Comparison of ENCODE assay signal across 25 cellular contexts in the genomic region with DNA sequence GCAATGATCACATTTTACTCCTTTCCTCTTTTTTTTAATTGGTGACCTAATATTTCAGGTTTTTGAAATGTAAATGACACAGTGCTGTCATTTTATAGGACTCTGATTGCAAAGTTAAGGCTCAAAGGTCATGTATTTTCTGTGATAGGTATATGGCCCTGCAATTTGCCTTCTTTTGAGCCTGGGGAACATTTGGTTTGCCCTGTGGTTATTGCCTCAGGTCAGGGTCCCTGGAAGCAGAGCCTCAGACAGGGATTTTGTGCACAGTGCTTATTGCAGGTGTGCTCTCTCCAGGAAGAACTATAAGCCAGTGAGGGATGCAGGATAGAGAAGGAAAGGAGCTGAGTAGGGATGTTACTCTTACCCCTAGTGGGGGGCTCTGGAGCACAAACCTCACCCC.
"Had no signal": no experiment of that assay in that cellular context is flagged by ENCODE, and none has a peak within 500 bp of the region (broad histone marks: within the 10 kb centered on the region; RNA-seq: fewer than 3 reads in every experiment).

No MANE protein-coding gene starts in this region.

- H3K9me3 Mint-ChIP-seq: immature natural killer cell; mesothelial cell of epicardium; natural killer cell treated with Interleukin-12 subunit alpha and Interleukin-12 subunit beta and Interleukin-15 and Interleukin-18, amount 100 ng/mL, for 72 hours; stimulated activated naive CD8-positive, alpha-beta T cell treated with anti-CD3 and anti-CD28 coated beads, Interleukin-15, Interleukin-2, amounts not matched to agents 100 ng/mL and 50 ng/mL, for 24 hours; type B pancreatic cell had no signal

- H3K9me3 ChIP-seq: left ventricle myocardium inferior, ovary, right atrium auricular region, right lobe of liver, suprapubic skin, thoracic aorta, tibial artery, uterus had no signal

- ATAC-seq: naive thymus-derived CD4-positive, alpha-beta T cell; natural killer cell treated with Interleukin-12 subunit alpha and Interleukin-12 subunit beta and Interleukin-15 and Interleukin-18, amount 100 ng/mL, for 72 hours; right lobe of liver had no signal

- H3K4me3 ChIP-seq: left ventricle myocardium inferior, lung, ovary, right atrium auricular region, right lobe of liver, suprapubic skin, thoracic aorta, tibial artery, uterus had no signal

- H3K4me1 ChIP-seq: tibial artery, uterus had no signal

- H3K4me3 Mint-ChIP-seq: immature natural killer cell; mesothelial cell of epicardium; naive thymus-derived CD4-positive, alpha-beta T cell; natural killer cell treated with Interleukin-12 subunit alpha and Interleukin-12 subunit beta and Interleukin-15 and Interleukin-18, amount 100 ng/mL, for 72 hours; stimulated activated naive CD8-positive, alpha-beta T cell treated with anti-CD3 and anti-CD28 coated beads, Interleukin-15, Interleukin-2, amounts not matched to agents 100 ng/mL and 50 ng/mL, for 24 hours; type B pancreatic cell had no signal

- H3K36me3 Mint-ChIP-seq: immature natural killer cell; mesothelial cell of epicardium; naive thymus-derived CD4-positive, alpha-beta T cell; natural killer cell treated with Interleukin-12 subunit alpha and Interleukin-12 subunit beta and Interleukin-15 and Interleukin-18, amount 100 ng/mL, for 72 hours; type B pancreatic cell had no signal

- DNase-seq: hypothalamus; immature natural killer cell; kidney; left ventricle myocardium inferior; mesendoderm; naive thymus-derived CD4-positive, alpha-beta T cell; ovary; right lobe of liver; stimulated activated CD4-positive, alpha-beta T cell treated with anti-CD3 and anti-CD28 coated beads, Interleukin-12 subunit alpha, Interleukin-12 subunit beta, amount 100 ng/mL, for 4 hours; stimulated activated CD4-positive, alpha-beta T cell treated with anti-CD3 and anti-CD28 coated beads, Interleukin-15, amount 100 ng/mL, for 24 hours; stimulated activated CD4-positive, alpha-beta T cell treated with anti-CD3 and anti-CD28 coated beads, Interleukin-2, amount 100 ng/mL, for 24 hours; stimulated activated CD4-positive, alpha-beta T cell treated with anti-CD3 and anti-CD28 coated beads, Interleukin-4, amount 100 ng/mL, for 1 hour; stimulated activated naive CD4-positive, alpha-beta T cell; tibial artery; uterus had no signal

- H3K27me3 Mint-ChIP-seq: type B pancreatic cell had no signal

- H3K27me3 ChIP-seq: ovary, right atrium auricular region, right lobe of liver, suprapubic skin, tibial artery, uterus had no signal

- H3K27ac Mint-ChIP-seq: immature natural killer cell; mesothelial cell of epicardium; naive thymus-derived CD4-positive, alpha-beta T cell; natural killer cell treated with Interleukin-12 subunit alpha and Interleukin-12 subunit beta and Interleukin-15 and Interleukin-18, amount 100 ng/mL, for 72 hours; progenitor cell of endocrine pancreas; stimulated activated naive CD8-positive, alpha-beta T cell treated with anti-CD3 and anti-CD28 coated beads, Interleukin-15, Interleukin-2, amounts not matched to agents 100 ng/mL and 50 ng/mL, for 24 hours had no signal

- FAIRE-seq: islet of Langerhans, kidney had no signal

- H3K27ac ChIP-seq: left ventricle myocardium inferior, ovary, right atrium auricular region, right lobe of liver, suprapubic skin, thoracic aorta, tibial artery, uterus had no signal

- H3K36me3 ChIP-seq: left ventricle myocardium inferior, ovary, right atrium auricular region, right lobe of liver, suprapubic skin, thoracic aorta, tibial artery, uterus had no signal

- H3K4me1 Mint-ChIP-seq: naive thymus-derived CD4-positive, alpha-beta T cell had no signal
